Comparison of ENCODE assay signal across 25 cellular contexts in the genomic region with DNA sequence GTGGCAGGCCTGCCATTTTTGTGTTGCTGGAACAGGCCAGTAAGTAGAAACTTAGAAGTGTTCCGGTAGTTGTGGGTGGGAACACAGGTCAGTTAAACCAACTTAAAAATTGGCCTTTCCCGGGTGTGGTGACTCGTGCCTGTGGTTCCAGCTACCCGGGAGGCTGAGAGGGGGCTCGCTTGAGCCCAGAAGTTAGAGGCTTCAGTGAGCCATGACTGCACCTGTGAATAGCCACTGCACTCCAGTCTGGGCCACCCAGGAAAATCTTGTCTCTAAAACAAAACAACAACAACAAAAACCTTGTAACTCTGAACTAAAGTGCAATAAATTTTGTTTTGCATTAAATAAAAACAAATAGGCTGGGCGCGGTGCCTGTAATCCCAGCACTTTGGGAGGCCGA. TPM values are rescaled to one million over a fixed set of nuclear protein-coding genes. Genes with fewer than 3 reads are reported as not detected.
DNase-seq lines count a peak whose midpoint lies in the region; ATAC-seq, FAIRE-seq and TF ChIP-seq lines count a peak whose summit lies in the region.
"Had no signal": no experiment of that assay in that cellular context is flagged by ENCODE, and none has a peak within 500 bp of the region (broad histone marks: within the 10 kb centered on the region; RNA-seq: fewer than 3 reads in every experiment).

No MANE protein-coding gene starts in this region.

- H3K9ac ChIP-seq in BLaER1 treated with 17β-estradiol and CSF1 and Interleukin-3, amounts not matched to agents 10 nM and 100 nM: peak overlapping the region in 2 of 11 experiments; percentile 60 to 64; a peak in 3 of 22 replicates
- no peak overlapping the region for H3K9ac ChIP-seq in astrocyte (ENCODE audit: low read length)

- TF ChIP-seq CTCF in astrocyte (IDR thresholded peaks at IDR 0.05; ENCODE audit: insufficient read depth, low read depth, low read length) (no peak), HFFc6 (IDR thresholded peaks at IDR 0.05) (no peak)

- H3K27me3 Mint-ChIP-seq in astrocyte (ENCODE audit: low read depth, unreplicated experiment): no peaks in the 10 kb centered on the region
- H3K27me3 Mint-ChIP-seq in stimulated activated naive B cell treated with anti-CD40 and anti-IgM and Interleukin-4, amounts not matched to agents 10 μg/mL and 1 μg/mL and 100 μg/mL, for 72 hours: no peaks in the 10 kb centered on the region
- H3K27me3 Mint-ChIP-seq in HFFc6 (ENCODE audit: insufficient read depth): no peaks in the 10 kb centered on the region; the same call in none of the 2 replicates
- H3K27me3 Mint-ChIP-seq: activated CD4-positive, alpha-beta memory T cell treated with anti-CD3 and anti-CD28 coated beads, Interleukin-2, amount 10 ng/mL, durations not matched to agents 7 days and 5 days; CD8-positive, alpha-beta memory T cell; progenitor cell of endocrine pancreas had no signal

- DNase-seq in H4 (ENCODE audit: low spot score): peak; percentile 7
- no peak for DNase-seq in astrocyte (ENCODE audit: low read depth)
- no peak for DNase-seq in stimulated activated naive B cell treated with anti-CD40 and anti-IgM and Interleukin-4, amounts not matched to agents 10 μg/mL and 1 μg/mL and 100 μg/mL, for 72 hours
- DNase-seq in HFFc6: no peak
- DNase-seq: activated CD4-positive, alpha-beta memory T cell treated with anti-CD3 and anti-CD28 coated beads, Interleukin-2, amount 10 ng/mL, durations not matched to agents 7 days and 5 days; activated CD4-positive, CD25-positive, alpha-beta regulatory T cell; activated gamma-delta T cell treated with Interleukin-2 at 50 U/mL for 16 hours; endodermal cell; KG1; kidney; lower lobe of right lung; mucosa of descending colon; MV-4-11; NCI-H187; T1000 had no signal

- H3K27ac Mint-ChIP-seq in astrocyte (ENCODE audit: unreplicated experiment): no peak overlapping the region
- no peak overlapping the region for H3K27ac Mint-ChIP-seq in stimulated activated naive B cell treated with anti-CD40 and anti-IgM and Interleukin-4, amounts not matched to agents 10 μg/mL and 1 μg/mL and 100 μg/mL, for 72 hours
- no peak overlapping the region for H3K27ac Mint-ChIP-seq in HFFc6
- H3K27ac Mint-ChIP-seq: activated CD4-positive, alpha-beta memory T cell treated with anti-CD3 and anti-CD28 coated beads, Interleukin-2, amount 10 ng/mL, durations not matched to agents 7 days and 5 days; endodermal cell had no signal

- H3K4me3 Mint-ChIP-seq in astrocyte (ENCODE audit: unreplicated experiment) (peak overlapping the region; percentile 66), HFFc6 (no peak overlapping the region)
- H3K4me3 Mint-ChIP-seq in stimulated activated naive B cell treated with anti-CD40 and anti-IgM and Interleukin-4, amounts not matched to agents 10 μg/mL and 1 μg/mL and 100 μg/mL, for 72 hours: no peak overlapping the region

- peak overlapping the region in 7 of 11 experiments; percentile 49 to 76 (median 61); a peak in 8 of 22 replicates for H3K27ac ChIP-seq in BLaER1 treated with 17β-estradiol and CSF1 and Interleukin-3, amounts not matched to agents 10 nM and 100 nM
- no peak overlapping the region for H3K27ac ChIP-seq in astrocyte (ENCODE audit: low read depth, low read length)
- H3K27ac ChIP-seq: adrenal gland, colonic mucosa, lower lobe of right lung, suprapubic skin had no signal

- H3K4me2 ChIP-seq in BLaER1 treated with 17β-estradiol and CSF1 and Interleukin-3, amounts not matched to agents 10 nM and 100 nM: peak overlapping the region; percentile 63 to 80 (median 68); a peak in 20 of 22 replicates
- no peak overlapping the region for H3K4me2 ChIP-seq in astrocyte (ENCODE audit: low read length)

- H3K79me2 ChIP-seq in astrocyte (ENCODE audit: insufficient read depth, low read length): peaks cover 25% of the 10 kb centered on the region

- no peak overlapping the region for H3K4me3 ChIP-seq in BLaER1 treated with 17β-estradiol and CSF1 and Interleukin-3, amounts not matched to agents 10 nM and 100 nM
- H3K4me3 ChIP-seq in astrocyte (ENCODE audit: insufficient read depth, low read depth, low read length): no peak overlapping the region
- H3K4me3 ChIP-seq: colonic mucosa, mucosa of descending colon had no signal

- H4K20me1 ChIP-seq in BLaER1 treated with 17β-estradiol and CSF1 and Interleukin-3, amounts not matched to agents 10 nM and 100 nM: peaks cover 0 to 29% (median 17%) of the 10 kb centered on the region in 11 experiments; a peak in 15 of 22 replicates
- no peaks in the 10 kb centered on the region for H4K20me1 ChIP-seq in astrocyte (ENCODE audit: insufficient read depth, low read length)

- no peak for FAIRE-seq in astrocyte (lab: Jason Lieb, UNC)
- FAIRE-seq: bronchial epithelial cell, kidney had no signal

- H2AFZ ChIP-seq in astrocyte (ENCODE audit: low read depth, low read length): no peak overlapping the region

- H3K36me3 ChIP-seq in BLaER1 treated with 17β-estradiol and CSF1 and Interleukin-3, amounts not matched to agents 10 nM and 100 nM: peaks cover 12 to 29% (median 27%) of the 10 kb centered on the region in 11 experiments
- peaks cover 12% of the 10 kb centered on the region for H3K36me3 ChIP-seq in astrocyte (ENCODE audit: insufficient read depth, low read length)
- H3K36me3 ChIP-seq: colonic mucosa had no signal

- no peaks in the 10 kb centered on the region for H3K27me3 ChIP-seq in BLaER1 treated with 17β-estradiol and CSF1 and Interleukin-3, amounts not matched to agents 10 nM and 100 nM
- H3K27me3 ChIP-seq in astrocyte (ENCODE audit: insufficient read depth, low read length): no peaks in the 10 kb centered on the region
- H3K27me3 ChIP-seq: adrenal gland, colonic mucosa, suprapubic skin, vagina had no signal

- H3K4me1 Mint-ChIP-seq in astrocyte (ENCODE audit: low read depth, unreplicated experiment) (peaks cover 7% of the 10 kb centered on the region), HFFc6 (ENCODE audit: low read depth) (peaks cover 25% of the 10 kb centered on the region)
- H3K4me1 Mint-ChIP-seq in stimulated activated naive B cell treated with anti-CD40 and anti-IgM and Interleukin-4, amounts not matched to agents 10 μg/mL and 1 μg/mL and 100 μg/mL, for 72 hours: peaks cover 30 to 46% of the 10 kb centered on the region in 2 donors

- H3K4me1 ChIP-seq in BLaER1 treated with 17β-estradiol and CSF1 and Interleukin-3, amounts not matched to agents 10 nM and 100 nM: peaks cover 27 to 52% (median 47%) of the 10 kb centered on the region in 10 experiments
- H3K4me1 ChIP-seq in astrocyte (ENCODE audit: insufficient read depth, low read length): peaks cover 9% of the 10 kb centered on the region

- no peaks in the 10 kb centered on the region for H3K9me3 Mint-ChIP-seq in astrocyte (ENCODE audit: unreplicated experiment)
- no peaks in the 10 kb centered on the region for H3K9me3 Mint-ChIP-seq in stimulated activated naive B cell treated with anti-CD40 and anti-IgM and Interleukin-4, amounts not matched to agents 10 μg/mL and 1 μg/mL and 100 μg/mL, for 72 hours
- H3K9me3 Mint-ChIP-seq in HFFc6: no peaks in the 10 kb centered on the region
- H3K9me3 Mint-ChIP-seq: activated CD4-positive, alpha-beta memory T cell treated with anti-CD3 and anti-CD28 coated beads, Interleukin-2, amount 10 ng/mL, durations not matched to agents 7 days and 5 days; CD8-positive, alpha-beta memory T cell; endodermal cell; neural crest cell had no signal

- H3K36me3 Mint-ChIP-seq in astrocyte (ENCODE audit: low read depth, unreplicated experiment): peaks cover 7% of the 10 kb centered on the region
- H3K36me3 Mint-ChIP-seq in stimulated activated naive B cell treated with anti-CD40 and anti-IgM and Interleukin-4, amounts not matched to agents 10 μg/mL and 1 μg/mL and 100 μg/mL, for 72 hours: peaks cover 14 to 25% of the 10 kb centered on the region in 2 donors
- H3K36me3 Mint-ChIP-seq in HFFc6 (ENCODE audit: low read depth): peaks cover 19% of the 10 kb centered on the region; the same call in 1 of the 2 replicates

- ATAC-seq in stimulated activated naive B cell treated with anti-CD40 and anti-IgM and Interleukin-4, amounts not matched to agents 10 μg/mL and 1 μg/mL and 100 μg/mL, for 72 hours (replicated peaks): no peak
- no peak for ATAC-seq in GM18511 (IDR thresholded peaks at IDR 0.05; ENCODE audit: unreplicated experiment)
- ATAC-seq: lower lobe of right lung had no signal

- no peaks in the 10 kb centered on the region for H3K9me3 ChIP-seq in BLaER1 treated with 17β-estradiol and CSF1 and Interleukin-3, amounts not matched to agents 10 nM and 100 nM (replicated peaks in 1 of 11)
- H3K9me3 ChIP-seq in astrocyte (ENCODE audit: insufficient read depth, low read depth, low read length): no peaks in the 10 kb centered on the region
- H3K9me3 ChIP-seq: adrenal gland, colonic mucosa, lower lobe of right lung, mucosa of descending colon, suprapubic skin, vagina had no signal

RNA-seq across cellular contexts. Expression of a gene that starts 1.4 kb away (rescaled TPM):
- total RNA-seq in H4 (2014; rRNA removed; shearing (Covaris generic)): 561 and 591 TPM in 2 replicates
- 135 and 149 TPM in 2 replicates for total RNA-seq in astrocyte
- total RNA-seq in HFFc6 (2021; fragmentation: NEBNext Ultra II Directional; extraction: Animal tissue kit (Norgen Biotek cat#: 25700)): 100 to 1,000 TPM; 172 to 204 (median 184) TPM

RNA-seq across cellular contexts. Expression of a gene that starts 24.3 kb away (rescaled TPM):
- total RNA-seq in H4 (2014; rRNA removed; shearing (Covaris generic)): 33.8 and 39.6 TPM in 2 replicates
- 14.3 and 15.7 TPM in 2 replicates for total RNA-seq in astrocyte
- 10 to 100 TPM; 18.2 to 23.3 (median 21.9) TPM for total RNA-seq in HFFc6 (2021; fragmentation: NEBNext Ultra II Directional; extraction: Animal tissue kit (Norgen Biotek cat#: 25700))

RNA-seq across cellular contexts. Expression of a gene that starts 32.1 kb away (rescaled TPM):
- total RNA-seq in H4 (2014; rRNA removed; shearing (Covaris generic)): not detected in 2 replicates
- not detected in 2 replicates for total RNA-seq in astrocyte
- total RNA-seq in HFFc6 (2021; fragmentation: NEBNext Ultra II Directional; extraction: Animal tissue kit (Norgen Biotek cat#: 25700)): not detected
- total RNA-seq: activated CD4-positive, alpha-beta memory T cell treated with anti-CD3 and anti-CD28 coated beads, Interleukin-2, amount 10 ng/mL, durations not matched to agents 7 days and 5 days; adrenal gland; bronchial epithelial cell; CD8-positive, alpha-beta memory T cell; colonic mucosa; endodermal cell; kidney; lower lobe of right lung; mucosa of descending colon; neural crest cell; progenitor cell of endocrine pancreas; vagina had no signal

RNA-seq across cellular contexts. Expression of a gene that starts 41.7 kb away (rescaled TPM):
- total RNA-seq in H4 (2014; rRNA removed; shearing (Covaris generic)): 0.25 and 0.39 TPM in 2 replicates
- 0.75 and 1.3 TPM in 2 replicates for total RNA-seq in astrocyte
- under 1 TPM in 3 of 6 experiments, not detected in 3; 0.03 to 0.05 (median 0.05) TPM for total RNA-seq in HFFc6 (2021; fragmentation: NEBNext Ultra II Directional; extraction: Animal tissue kit (Norgen Biotek cat#: 25700))

RNA-seq across cellular contexts. Expression of a gene that starts 49.3 kb away (rescaled TPM):
- total RNA-seq in H4 (2014; rRNA removed; shearing (Covaris generic)): 138 and 184 TPM in 2 replicates
- total RNA-seq in astrocyte: 184 and 199 TPM in 2 replicates
- total RNA-seq in HFFc6 (2021; fragmentation: NEBNext Ultra II Directional; extraction: Animal tissue kit (Norgen Biotek cat#: 25700)): 100 to 1,000 TPM; 153 to 218 (median 197) TPM
